ENCODE assay signal across 14 cellular contexts in the genomic region with DNA sequence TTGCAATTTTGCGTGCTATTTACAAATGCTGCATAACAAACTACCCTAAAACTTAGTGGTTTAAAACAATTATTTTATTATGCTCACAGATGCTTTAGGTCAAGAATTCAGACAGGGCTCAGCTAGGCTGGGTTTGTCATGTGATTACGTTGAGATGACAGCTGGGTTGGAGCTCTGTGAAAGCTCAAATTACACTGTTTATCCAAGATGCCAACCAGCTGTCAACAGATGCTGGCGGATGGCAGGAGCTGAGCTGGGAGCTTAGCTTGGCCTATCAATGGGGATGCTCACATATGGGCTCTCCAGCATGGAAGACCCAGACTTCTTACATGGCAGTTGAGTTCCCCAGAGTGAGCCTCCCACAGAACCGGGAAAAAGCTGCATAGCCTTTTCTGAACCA.
DNase-seq lines count a peak whose midpoint lies in the region; ATAC-seq, FAIRE-seq and TF ChIP-seq lines count a peak whose summit lies in the region.
"Had no signal": no experiment of that assay in that cellular context is flagged by ENCODE, and none has a peak within 500 bp of the region (broad histone marks: within the 10 kb centered on the region; RNA-seq: fewer than 3 reads in every experiment).

No MANE protein-coding gene starts in this region.

- no peaks in the 10 kb centered on the region; the same call in 1 of the 2 replicates for H3K79me2 ChIP-seq in GM12878 (ENCODE audit: control insufficient read depth, insufficient read depth, low read length)

- intact Hi-C loops in MCF 10A (cut with micrococcal nuclease) (no loop called here), breast epithelium (cut with DNase I; ENCODE audit: low total_unique reads) (no loop called here), GM12878 (cut with micrococcal nuclease; ENCODE audit: unreplicated experiment) (loop anchor here (5.0 to 10.0 kb wide), 2 partner anchors 54 to 153 kb away; partner anchors contain the start of genes RPL27A and TRIM66)

- H3K4me3 Mint-ChIP-seq in MCF 10A (ENCODE audit: unreplicated experiment): no peak overlapping the region
- no peak overlapping the region for H3K4me3 Mint-ChIP-seq in stimulated activated memory B cell treated with anti-CD40 and anti-IgM and Interleukin-4, amounts not matched to agents 10 μg/mL and 1 μg/mL and 100 μg/mL, for 72 hours
- H3K4me3 Mint-ChIP-seq: activated naive CD8-positive, alpha-beta T cell treated with anti-CD3 and anti-CD28 coated beads, Interleukin-2, amount 50 U/mL, for 24 hours had no signal

- no peak overlapping the region for H3K9ac ChIP-seq in GM12878 (ENCODE audit: control insufficient read depth, insufficient read depth, low read length)

- H2AFZ ChIP-seq in GM12878 (ENCODE audit: control insufficient read depth, low read depth, low read length): no peak overlapping the region; the same call in 1 of the 2 replicates

- no peak for TF ChIP-seq EP300 in GM12878 (IDR thresholded peaks at IDR 0.05; ENCODE audit: borderline replicate concordance in 1 of 2, control insufficient read depth in 1 of 2, low read depth in 2 of 2, low read length in 2 of 2)

- H3K4me3 ChIP-seq in breast epithelium (no peak overlapping the region), GM12878 (no peak overlapping the region)
- H3K4me3 ChIP-seq: A549, upper lobe of right lung had no signal

- TF ChIP-seq POLR2A in breast epithelium (IDR thresholded peaks at IDR 0.05) (no peak), GM12878 (IDR thresholded peaks at IDR 0.05; ENCODE audit: low read depth, low read length) (no peak)

- H3K9me3 Mint-ChIP-seq in MCF 10A (ENCODE audit: unreplicated experiment): no peaks in the 10 kb centered on the region
- H3K9me3 Mint-ChIP-seq in stimulated activated memory B cell treated with anti-CD40 and anti-IgM and Interleukin-4, amounts not matched to agents 10 μg/mL and 1 μg/mL and 100 μg/mL, for 72 hours: no peaks in the 10 kb centered on the region
- H3K9me3 Mint-ChIP-seq: activated naive CD8-positive, alpha-beta T cell treated with anti-CD3 and anti-CD28 coated beads, Interleukin-2, amount 50 U/mL, for 24 hours had no signal

- no peak for TF ChIP-seq CTCF in MCF 10A (IDR thresholded peaks at IDR 0.05; ENCODE audit: unreplicated experiment)
- no peak for TF ChIP-seq CTCF in breast epithelium (IDR thresholded peaks at IDR 0.05)
- TF ChIP-seq CTCF in GM12878 (IDR thresholded peaks at IDR 0.05 in 2 of 3, conservative IDR thresholded peaks at IDR 0.05 in 1 of 3; ENCODE audit: control insufficient read depth in 2 of 3, extremely low read depth in 1 of 3, insufficient read depth in 1 of 3, low read depth in 3 of 3, low read length in 3 of 3): no peak

- H3K4me2 ChIP-seq in GM12878 (ENCODE audit: control insufficient read depth, insufficient read depth): peak overlapping the region; percentile 83; the same call in 1 of the 2 replicates
- H3K4me2 ChIP-seq: A549 had no signal

- DNase-seq in MCF 10A (ENCODE audit: unreplicated experiment) (peak; percentile 4), breast epithelium (ENCODE audit: low spot score in 2 of 2) (no peak), NCI-H2227 treated with DMSO at 0.1 percent for 48 hours (lab: John Stamatoyannopoulos, UW) (peak; percentile 15), GM12878 (ENCODE audit: low read depth, low spot score) (no peak)
- no peak for DNase-seq in activated naive CD4-positive, alpha-beta T cell treated with anti-CD3 and anti-CD28 coated beads, Interleukin-2, amount 50 U/mL, for 16 hours
- no peak for DNase-seq in activated CD4-positive, CD25-positive, alpha-beta regulatory T cell (lab: John Stamatoyannopoulos, UW)
- DNase-seq: activated naive CD8-positive, alpha-beta T cell treated with anti-CD3 and anti-CD28 coated beads, Interleukin-2, amount 50 U/mL, for 24 hours; GDM1; Kasumi-1; mesendoderm; upper lobe of right lung had no signal

- H3K27ac ChIP-seq in breast epithelium: no peak overlapping the region
- peak overlapping the region; percentile 54 for H3K27ac ChIP-seq in GM12878 (ENCODE audit: control insufficient read depth, insufficient read depth)
- H3K27ac ChIP-seq: A549, upper lobe of right lung had no signal

- WGBS in GM12878 (ENCODE audit: insufficient coverage, insufficient replicate concordance, low lambda C conversion rate, missing lambda C conversion rate): 100% methylated on average over 4 of the region's 4 CpGs

- H3K27me3 Mint-ChIP-seq in MCF 10A (ENCODE audit: insufficient read depth, unreplicated experiment): peaks cover 38% of the 10 kb centered on the region
- H3K27me3 Mint-ChIP-seq in stimulated activated memory B cell treated with anti-CD40 and anti-IgM and Interleukin-4, amounts not matched to agents 10 μg/mL and 1 μg/mL and 100 μg/mL, for 72 hours: no peaks in the 10 kb centered on the region
- H3K27me3 Mint-ChIP-seq: activated naive CD8-positive, alpha-beta T cell treated with anti-CD3 and anti-CD28 coated beads, Interleukin-2, amount 50 U/mL, for 24 hours had no signal

- BruUV-seq in MCF 10A (replicated peaks; lab: Mats Ljungman, UMichigan) (no TSS peak), GM12878 (replicated peaks; lab: Mats Ljungman, UMichigan) (no TSS peak)

- no peaks in the 10 kb centered on the region for H4K20me1 ChIP-seq in GM12878 (ENCODE audit: control insufficient read depth, insufficient read depth)

- no peaks in the 10 kb centered on the region for H3K4me1 Mint-ChIP-seq in MCF 10A (ENCODE audit: insufficient read depth, unreplicated experiment)
- peaks cover 53% of the 10 kb centered on the region for H3K4me1 Mint-ChIP-seq in stimulated activated memory B cell treated with anti-CD40 and anti-IgM and Interleukin-4, amounts not matched to agents 10 μg/mL and 1 μg/mL and 100 μg/mL, for 72 hours
- H3K4me1 Mint-ChIP-seq: activated naive CD8-positive, alpha-beta T cell treated with anti-CD3 and anti-CD28 coated beads, Interleukin-2, amount 50 U/mL, for 24 hours had no signal

- no peaks in the 10 kb centered on the region for H3K36me3 Mint-ChIP-seq in MCF 10A (ENCODE audit: insufficient read depth, unreplicated experiment)
- no peaks in the 10 kb centered on the region for H3K36me3 Mint-ChIP-seq in stimulated activated memory B cell treated with anti-CD40 and anti-IgM and Interleukin-4, amounts not matched to agents 10 μg/mL and 1 μg/mL and 100 μg/mL, for 72 hours

- H3K36me3 ChIP-seq in breast epithelium (no peaks in the 10 kb centered on the region), GM12878 (ENCODE audit: control insufficient read depth in 2 of 2, insufficient read depth in 2 of 2, low read length in 1 of 2) (no peaks in the 10 kb centered on the region)
- H3K36me3 ChIP-seq: upper lobe of right lung had no signal

- no peaks in the 10 kb centered on the region for H3K27me3 ChIP-seq in breast epithelium
- H3K27me3 ChIP-seq in GM12878 (replicated peaks in 1 of 2; ENCODE audit: control insufficient read depth in 2 of 2, insufficient read depth in 2 of 2, low read length in 1 of 2): no peaks in the 10 kb centered on the region
- H3K27me3 ChIP-seq: upper lobe of right lung had no signal

- CTCF ChIA-PET in MCF 10A (lab: Yijun Ruan, JAX): interaction anchor here (0.7 to 1.8 kb wide), 3 partner anchors 36 to 432 kb away, joined by 3 read pairs; no protein-coding TSS in a partner anchor
- CTCF ChIA-PET in GM12878 (lab: Yijun Ruan, JAX): interaction anchor here (1.0 to 3.9 kb wide), 9 partner anchors 10 to 331 kb away, joined by 3 to 68 read pairs (median 3); no protein-coding TSS in a partner anchor

- POLR2A ChIA-PET in MCF 10A (lab: Yijun Ruan, JAX): no interaction called here
- POLR2A ChIA-PET in GM12878 (lab: Charles Lee): interaction anchor here (0.6 to 1.0 kb wide), 2 partner anchors 157 to 1017 kb away, joined by 4 to 5 read pairs; no protein-coding TSS in a partner anchor

- RAD21 ChIA-PET in GM12878 (lab: Charles Lee; ENCODE audit: unreplicated experiment): interaction anchor here (0.7 to 3.9 kb wide), 9 partner anchors 10 to 329 kb away, joined by 3 to 47 read pairs (median 4); no protein-coding TSS in a partner anchor

- TF ChIP-seq RAD21 in GM12878 (IDR thresholded peaks at IDR 0.05; ENCODE audit: insufficient read depth, low read depth, low read length): no peak

- in situ Hi-C loops in GM12878 (cut with MboI): no loop called here

- FAIRE-seq in GM12878 (lab: Jason Lieb, UNC): no peak
- FAIRE-seq: A549 had no signal

- H3K4me1 ChIP-seq in breast epithelium (no peaks in the 10 kb centered on the region), GM12878 (ENCODE audit: control insufficient read depth, insufficient read depth, low read length) (peaks cover 20% of the 10 kb centered on the region)
- H3K4me1 ChIP-seq: A549, upper lobe of right lung had no signal

- no peak overlapping the region for H3K27ac Mint-ChIP-seq in MCF 10A (ENCODE audit: low read depth, unreplicated experiment)
- peak overlapping the region; percentile 72 for H3K27ac Mint-ChIP-seq in stimulated activated memory B cell treated with anti-CD40 and anti-IgM and Interleukin-4, amounts not matched to agents 10 μg/mL and 1 μg/mL and 100 μg/mL, for 72 hours
- H3K27ac Mint-ChIP-seq: activated naive CD8-positive, alpha-beta T cell treated with anti-CD3 and anti-CD28 coated beads, Interleukin-2, amount 50 U/mL, for 24 hours had no signal

- H3K9me3 ChIP-seq in breast epithelium: no peaks in the 10 kb centered on the region
- no peaks in the 10 kb centered on the region for H3K9me3 ChIP-seq in GM12878 (replicated peaks; ENCODE audit: control insufficient read depth, insufficient read depth, low read length)
- H3K9me3 ChIP-seq: A549, upper lobe of right lung had no signal

- ATAC-seq in GM12878 (no peak), HG02884 (IDR thresholded peaks at IDR 0.05; ENCODE audit: unreplicated experiment) (no peak)
- ATAC-seq in stimulated activated memory B cell treated with anti-CD40 and anti-IgM and Interleukin-4, amounts not matched to agents 10 μg/mL and 1 μg/mL and 100 μg/mL, for 72 hours: no peak
- ATAC-seq: A549; activated naive CD8-positive, alpha-beta T cell treated with anti-CD3 and anti-CD28 coated beads, Interleukin-2, amount 50 U/mL, for 24 hours; upper lobe of right lung had no signal

- SMC1A ChIA-PET in GM12878 (lab: Charles Lee; ENCODE audit: uncharacterized antibody, unreplicated experiment): interaction anchor here (0.8 to 3.8 kb wide), 15 partner anchors 10 to 267 kb away, joined by 3 to 46 read pairs (median 3); partner anchors contain the start of genes LMO1 and STK33

TF ChIP-seq in GM12878, 131 proteins besides CTCF, POLR2A, EP300 and RAD21 (continues in another document):
- TF ChIP-seq ASH2L (IDR thresholded peaks at IDR 0.05; ENCODE audit: borderline replicate concordance, low read depth): no peak

Comparison
In these comparisons a context has a peak if more than half of its experiments do, and no peak if none do; other contexts are left out.
1. DNase-seq: peak in MCF 10A (single experiment) and NCI-H2227 treated with DMSO at 0.1 percent for 48 hours (single experiment); none in breast epithelium (0 of 2), GM12878 (single experiment), activated naive CD4-positive, alpha-beta T cell treated with anti-CD3 and anti-CD28 coated beads, Interleukin-2, amount 50 U/mL, for 16 hours (single experiment) and activated CD4-positive, CD25-positive, alpha-beta regulatory T cell (0 of 4).